20 cellular contexts compared by ENCODE assay signal in genomic region chr17:81444610-81445339, GRCh38.
"Had no signal": no experiment of that assay in that cellular context is flagged by ENCODE, and none has a peak within 500 bp of the region (broad histone marks: within the 10 kb centered on the region; RNA-seq: fewer than 3 reads in every experiment).

No MANE protein-coding gene starts in this region.

- H3K27ac Mint-ChIP-seq: dendritic cell treated with granulocyte-macrophage colony-stimulating factor and Interleukin-4, amounts not matched to agents 40 ng/mL and 50 ng/mL, for 4 days; effector memory CD8-positive, alpha-beta T cell; naive B cell; nephron progenitor cell; stimulated activated naive B cell treated with anti-CD40 and anti-IgM and Interleukin-4, amounts not matched to agents 10 μg/mL and 1 μg/mL and 100 μg/mL, for 72 hours had no signal

- H3K4me3 ChIP-seq: esophagus squamous epithelium, tibial artery, upper lobe of left lung, uterus had no signal

- ATAC-seq: effector memory CD8-positive, alpha-beta T cell; foreskin keratinocyte; sciatic nerve; stimulated activated naive B cell treated with anti-CD40 and anti-IgM and Interleukin-4, amounts not matched to agents 10 μg/mL and 1 μg/mL and 100 μg/mL, for 72 hours had no signal

- H3K36me3 ChIP-seq: neutrophil, uterus had no signal

- H3K36me3 Mint-ChIP-seq: naive B cell; stimulated activated naive B cell treated with anti-CD40 and anti-IgM and Interleukin-4, amounts not matched to agents 10 μg/mL and 1 μg/mL and 100 μg/mL, for 72 hours had no signal

- H3K27me3 ChIP-seq: esophagus squamous epithelium, foreskin keratinocyte, tibial artery, upper lobe of left lung, uterus had no signal

- H3K9me3 Mint-ChIP-seq: dendritic cell treated with granulocyte-macrophage colony-stimulating factor and Interleukin-4, amounts not matched to agents 40 ng/mL and 50 ng/mL, for 4 days; effector memory CD8-positive, alpha-beta T cell; naive B cell; nephron progenitor cell; stimulated activated naive B cell treated with anti-CD40 and anti-IgM and Interleukin-4, amounts not matched to agents 10 μg/mL and 1 μg/mL and 100 μg/mL, for 72 hours had no signal

- H3K27me3 Mint-ChIP-seq: dendritic cell treated with granulocyte-macrophage colony-stimulating factor and Interleukin-4, amounts not matched to agents 40 ng/mL and 50 ng/mL, for 4 days; naive B cell had no signal

- H3K4me1 ChIP-seq: esophagus squamous epithelium, foreskin keratinocyte, tibial artery, uterus had no signal

- H3K4me3 Mint-ChIP-seq: dendritic cell treated with granulocyte-macrophage colony-stimulating factor and Interleukin-4, amounts not matched to agents 40 ng/mL and 50 ng/mL, for 4 days; effector memory CD8-positive, alpha-beta T cell; naive B cell; nephron progenitor cell; stimulated activated naive B cell treated with anti-CD40 and anti-IgM and Interleukin-4, amounts not matched to agents 10 μg/mL and 1 μg/mL and 100 μg/mL, for 72 hours had no signal

- H3K9me3 ChIP-seq: esophagus squamous epithelium, neutrophil, tibial artery, upper lobe of left lung, uterus had no signal

- H3K27ac ChIP-seq: epithelial cell of prostate, esophagus squamous epithelium, foreskin keratinocyte, neutrophil, tibial artery, upper lobe of left lung, uterus had no signal

- DNase-seq: effector memory CD8-positive, alpha-beta T cell; esophagus squamous epithelium; foreskin keratinocyte; kidney glomerular epithelial cell; mesendoderm; naive B cell; nephron progenitor cell; posterior cingulate gyrus; stimulated activated CD4-positive, alpha-beta T cell treated with anti-CD3 and anti-CD28 coated beads, Interleukin-2, amount 100 ng/mL, for 24 hours; stimulated activated CD4-positive, alpha-beta T cell treated with anti-CD3 and anti-CD28 coated beads, Interleukin-4, amount 100 ng/mL, for 4 hours; stimulated activated naive B cell treated with anti-CD40 and anti-IgM and Interleukin-4, amounts not matched to agents 10 μg/mL and 1 μg/mL and 100 μg/mL, for 72 hours; tibial artery; upper lobe of left lung; uterus had no signal

- FAIRE-seq: colon, islet of Langerhans had no signal
